Comparison of ENCODE assay signal across 8 cellular contexts in the genomic region with DNA sequence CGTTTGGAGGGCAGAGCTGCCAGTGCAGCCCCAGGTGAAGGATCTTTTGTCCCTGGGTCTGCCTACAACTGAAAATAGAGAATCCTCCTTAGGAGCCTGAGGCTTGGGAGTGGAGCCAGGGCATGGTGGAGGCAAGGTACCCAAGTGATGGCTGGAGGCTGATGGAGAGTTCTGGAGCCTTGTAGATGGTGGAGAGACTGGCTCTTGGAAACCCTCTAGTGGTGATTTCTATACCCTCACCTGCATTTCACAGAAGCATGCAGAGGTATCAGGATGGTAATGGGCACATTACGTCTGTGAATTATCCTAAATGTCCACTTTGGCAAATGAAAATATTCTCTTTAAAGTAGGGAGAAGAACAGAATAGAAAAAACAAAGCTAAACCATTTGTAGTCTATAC. TPM values are rescaled to one million over a fixed set of nuclear protein-coding genes. Genes with fewer than 3 reads are reported as not detected.
DNase-seq lines count a peak whose midpoint lies in the region; TF ChIP-seq lines count a peak whose summit lies in the region.

No MANE protein-coding gene starts in this region.

- POLR2A ChIA-PET in HEK293 (lab: Yijun Ruan, JAX): no interaction called here

- no peak for TF ChIP-seq CTCF in HEK293 (tag by site-specific recombination; IDR thresholded peaks at IDR 0.05)

- H3K9ac ChIP-seq in NT2/D1 (ENCODE audit: insufficient read length, low read depth): no peak overlapping the region

- H3K27ac ChIP-seq in HEK293 (ENCODE audit: extremely low read depth, low read depth, low read length): no peak overlapping the region

- H3K4me3 ChIP-seq in HEK293 (ENCODE audit: low read depth, low read length): no peak overlapping the region
- H3K4me3 ChIP-seq in NT2/D1 (ENCODE audit: insufficient read length, low read depth): no peak overlapping the region

- H3K9me3 ChIP-seq in HEK293 (ENCODE audit: control insufficient read depth, insufficient read depth, low read depth, low read length): no peaks in the 10 kb centered on the region
- no peaks in the 10 kb centered on the region for H3K9me3 ChIP-seq in NT2/D1 (ENCODE audit: insufficient read depth, low read length)

- CTCF ChIA-PET in HEK293 (lab: Yijun Ruan, JAX): interaction anchor here (0.7 to 3.0 kb wide), 22 partner anchors 8 to 368 kb away, joined by 3 to 24 read pairs (median 4); no protein-coding TSS in a partner anchor

- intact Hi-C loops in posterior vena cava (cut with DNase I): no loop called here

- H3K36me3 ChIP-seq in HEK293 (ENCODE audit: control insufficient read depth in 2 of 2, insufficient read depth in 1 of 2, low read length in 2 of 2) (no peaks in the 10 kb centered on the region), NT2/D1 (ENCODE audit: insufficient read depth, insufficient read length, low read length) (no peaks in the 10 kb centered on the region)

- H3K4me1 ChIP-seq in HEK293 (ENCODE audit: control insufficient read depth, insufficient read depth, low read length): no peaks in the 10 kb centered on the region
- H3K4me1 ChIP-seq in NT2/D1 (ENCODE audit: insufficient read depth, insufficient read length): no peaks in the 10 kb centered on the region

- DNase-seq in SIG-M5 treated with dmso at 0.1 percent for 504 hours (lab: John Stamatoyannopoulos, UW; ENCODE audit: unreplicated experiment) (peak; percentile 26), SIG-M5 (lab: John Stamatoyannopoulos, UW) (no peak), NT2/D1 (ENCODE audit: low read depth, low spot score) (peak; percentile 3), iPS DF 4.7 (ENCODE audit: extremely low read depth, low spot score) (peak; percentile 16), NCI-H2171 treated with DMSO at 0.1 percent for 48 hours (lab: John Stamatoyannopoulos, UW) (no peak), NCI-H2081 treated with DMSO at 0.1 percent for 48 hours (lab: John Stamatoyannopoulos, UW) (no peak), posterior vena cava (ENCODE audit: low spot score) (no peak)

- H3K27me3 ChIP-seq in NT2/D1 (ENCODE audit: insufficient read depth, insufficient read length): no peaks in the 10 kb centered on the region

TF ChIP-seq in HEK293, 187 proteins besides CTCF, POLR2A, EP300 and RAD21:
- TF ChIP-seq, protein P1, sequence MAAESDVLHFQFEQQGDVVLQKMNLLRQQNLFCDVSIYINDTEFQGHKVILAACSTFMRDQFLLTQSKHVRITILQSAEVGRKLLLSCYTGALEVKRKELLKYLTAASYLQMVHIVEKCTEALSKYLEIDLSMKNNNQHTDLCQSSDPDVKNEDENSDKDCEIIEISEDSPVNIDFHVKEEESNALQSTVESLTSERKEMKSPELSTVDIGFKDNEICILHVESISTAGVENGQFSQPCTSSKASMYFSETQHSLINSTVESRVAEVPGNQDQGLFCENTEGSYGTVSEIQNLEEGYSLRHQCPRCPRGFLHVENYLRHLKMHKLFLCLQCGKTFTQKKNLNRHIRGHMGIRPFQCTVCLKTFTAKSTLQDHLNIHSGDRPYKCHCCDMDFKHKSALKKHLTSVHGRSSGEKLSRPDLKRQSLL (tag by site-specific recombination; IDR thresholded peaks at IDR 0.05): peak; percentile 69; the same call in 1 of the 2 replicates
- no peak for TF ChIP-seq ZNF184 (tag by site-specific recombination; IDR thresholded peaks at IDR 0.05)

RNA-seq across cellular contexts. Expression of a gene that starts 44.4 kb away (rescaled TPM):
- total RNA-seq in posterior vena cava: under 1 TPM; 0.14 to 0.23 TPM

Comparison
In these comparisons a context has a peak if more than half of its experiments do, and no peak if none do; other contexts are left out.
1. DNase-seq: peak in SIG-M5 treated with dmso at 0.1 percent for 504 hours (single experiment), NT2/D1 (single experiment) and iPS DF 4.7 (single experiment); none in SIG-M5 (single experiment), NCI-H2171 treated with DMSO at 0.1 percent for 48 hours (single experiment), NCI-H2081 treated with DMSO at 0.1 percent for 48 hours (single experiment) and posterior vena cava (single experiment).